ENCODE assay signal across 1 cellular context in the genomic region with DNA sequence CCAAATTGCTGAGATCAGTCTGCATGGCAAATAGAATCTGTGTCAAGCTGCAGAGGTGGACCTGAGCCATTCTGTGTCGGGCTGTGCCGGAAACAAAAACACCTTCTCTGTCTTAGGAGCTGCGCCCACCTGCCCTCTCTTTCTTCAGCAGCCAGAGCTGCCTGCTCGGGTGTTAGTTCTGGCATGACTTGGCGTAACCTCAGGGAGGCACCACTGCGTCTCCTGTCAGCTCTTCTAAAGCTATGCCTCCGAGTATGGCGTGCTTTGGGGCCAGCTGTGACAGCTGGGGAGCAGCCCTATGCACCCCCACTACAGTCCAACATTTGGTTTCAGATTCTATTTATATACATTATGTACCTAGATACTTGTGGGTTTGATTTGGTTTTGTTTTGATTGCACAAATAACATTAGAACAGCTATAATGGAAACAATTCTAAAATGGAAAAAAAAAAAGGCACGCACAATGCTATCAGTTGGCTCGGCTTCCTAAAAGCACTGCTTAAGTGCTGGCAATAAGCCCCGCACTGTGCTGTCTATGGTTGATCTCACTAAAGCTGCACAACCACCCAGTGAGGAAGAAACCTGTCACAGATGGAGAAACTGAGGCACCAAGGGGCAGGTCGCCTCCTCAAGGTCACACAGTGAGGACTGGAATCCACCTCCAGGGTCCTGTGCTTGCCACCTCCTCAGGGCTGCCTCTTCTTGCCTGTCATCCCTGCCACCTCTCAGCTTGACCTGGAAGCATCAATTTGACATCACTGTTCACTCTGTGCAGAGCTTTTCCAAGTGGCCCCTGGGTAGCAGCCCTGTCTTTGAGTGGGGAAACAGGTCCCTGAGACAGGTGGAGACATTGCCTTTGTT.
A peak's percentile ranks its signal among the peaks of the same experiment; 100 is the strongest.
TF ChIP-seq lines count a peak whose summit lies in the region.

No MANE protein-coding gene starts in this region.

TF ChIP-seq in K562, 482 proteins besides CTCF, POLR2A, EP300 and RAD21:
- TF ChIP-seq ID3 (CRISPR knock-in tag; IDR thresholded peaks at IDR 0.05): no peak
- no peak for TF ChIP-seq ID3 (tag; IDR thresholded peaks at IDR 0.05)
- TF ChIP-seq ZNF740 (CRISPR knock-in tag; IDR thresholded peaks at IDR 0.05): peak; percentile 61; the same call in 1 of the 2 replicates
- no peak for TF ChIP-seq ZNF740 (tag; IDR thresholded peaks at IDR 0.05)
